ENCODE assay signal across 20 cellular contexts in the genomic region with DNA sequence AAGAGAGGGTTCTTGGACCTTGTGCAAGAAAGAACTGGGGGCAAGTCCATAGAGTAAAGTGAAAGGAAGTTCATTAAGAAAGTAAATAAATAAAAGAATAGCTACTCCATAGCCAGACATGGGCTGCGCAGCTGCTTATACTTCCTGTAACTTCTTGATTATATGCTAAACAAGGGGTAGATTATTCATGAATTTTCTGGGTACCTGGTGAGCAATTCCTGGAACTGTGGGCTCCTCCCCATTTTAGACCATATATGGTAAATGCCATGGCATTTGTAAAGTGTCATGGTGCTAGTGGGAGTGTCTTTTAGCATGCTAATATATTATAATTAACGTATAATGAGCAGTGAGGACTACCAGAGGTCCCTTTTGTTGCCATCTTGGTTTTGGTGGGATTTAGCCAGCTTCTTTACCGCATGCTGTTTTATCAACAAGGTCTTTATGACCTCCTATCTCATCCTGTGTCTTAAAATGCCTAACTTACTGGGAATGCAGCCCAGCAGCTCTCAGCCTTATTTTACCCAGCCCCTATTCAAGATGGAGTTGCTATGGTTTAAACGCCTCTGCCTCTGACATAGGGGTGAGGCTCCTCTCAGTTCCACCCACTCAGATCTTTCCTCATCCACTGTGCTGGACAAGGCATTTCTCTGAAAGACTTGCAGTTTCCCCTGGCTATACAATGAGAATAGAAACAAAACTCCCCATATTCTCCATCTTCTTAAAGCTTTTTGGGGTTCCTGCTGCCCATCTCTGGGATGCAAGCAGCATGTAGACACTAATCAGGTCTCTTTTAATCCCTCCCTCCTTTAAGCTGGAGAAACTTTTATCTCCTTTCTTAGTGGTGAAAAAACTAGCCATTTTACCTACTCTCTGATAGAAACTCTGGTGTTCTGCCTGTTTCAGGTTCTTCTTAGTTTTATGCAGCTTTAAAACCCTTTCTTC.
DNase-seq lines count a peak whose midpoint lies in the region; ATAC-seq and TF ChIP-seq lines count a peak whose summit lies in the region.
"Had no signal": no experiment of that assay in that cellular context is flagged by ENCODE, and none has a peak within 500 bp of the region (broad histone marks: within the 10 kb centered on the region; RNA-seq: fewer than 3 reads in every experiment).

No MANE protein-coding gene starts in this region.

- H3K9ac ChIP-seq in trophoblast cell (ENCODE audit: low read length), result no peak overlapping the region

- H2AK5ac ChIP-seq in trophoblast cell (ENCODE audit: low read length), result no peak overlapping the region

- no peak overlapping the region for H3K18ac ChIP-seq in trophoblast cell (ENCODE audit: low read length)

- H2AFZ ChIP-seq in trophoblast cell (ENCODE audit: insufficient read depth, low read length, poor library complexity) (no peak overlapping the region), PC-9 (no peak overlapping the region)

- peak overlapping the region; percentile 33 for H3K4me3 Mint-ChIP-seq in activated T-helper 17 cell treated with anti-CD3 and anti-CD28 coated beads, Interleukin-2, amount 50 U/mL, for 72 hours
- H3K4me3 Mint-ChIP-seq: CD8-positive, alpha-beta memory T cell; central memory CD8-positive, alpha-beta T cell; nephron progenitor cell; T-helper 1 cell treated with Interleukin-12 subunit alpha and Interleukin-12 subunit beta and Interleukin-4 antibody, amounts not matched to agents 30 μg/mL and 1 μg/mL, for 36 hours had no signal

- no peaks in the 10 kb centered on the region for H4K20me1 ChIP-seq in PC-9 (ENCODE audit: insufficient read depth)

- H3K9me3 Mint-ChIP-seq in activated T-helper 17 cell treated with anti-CD3 and anti-CD28 coated beads, Interleukin-2, amount 50 U/mL, for 72 hours, result no peaks in the 10 kb centered on the region
- H3K9me3 Mint-ChIP-seq: CD8-positive, alpha-beta memory T cell; central memory CD8-positive, alpha-beta T cell had no signal

- peaks cover 10% of the 10 kb centered on the region for H3K4me1 Mint-ChIP-seq in activated T-helper 17 cell treated with anti-CD3 and anti-CD28 coated beads, Interleukin-2, amount 50 U/mL, for 72 hours

- H2BK120ac ChIP-seq in trophoblast cell (ENCODE audit: insufficient read depth, low read length, poor library complexity), result no peak overlapping the region

- H3K27ac ChIP-seq in trophoblast cell (ENCODE audit: low read depth, low read length) (no peak overlapping the region), PC-9 (no peak overlapping the region)
- H3K27ac ChIP-seq: 22Rv1, epithelial cell of prostate, prostate gland, testis had no signal

- H3K27me3 Mint-ChIP-seq in activated T-helper 17 cell treated with anti-CD3 and anti-CD28 coated beads, Interleukin-2, amount 50 U/mL, for 72 hours, result no peaks in the 10 kb centered on the region
- H3K27me3 Mint-ChIP-seq: central memory CD8-positive, alpha-beta T cell had no signal

- H3K27ac Mint-ChIP-seq in activated T-helper 17 cell treated with anti-CD3 and anti-CD28 coated beads, Interleukin-2, amount 50 U/mL, for 72 hours, result peak overlapping the region; percentile 70
- H3K27ac Mint-ChIP-seq: CD8-positive, alpha-beta memory T cell; nephron progenitor cell; T-helper 1 cell treated with Interleukin-12 subunit alpha and Interleukin-12 subunit beta and Interleukin-4 antibody, amounts not matched to agents 30 μg/mL and 1 μg/mL, for 36 hours had no signal

- no peak overlapping the region for H4K91ac ChIP-seq in trophoblast cell (ENCODE audit: low read depth, low read length)

- peak; percentile 25 to 62 for ATAC-seq in activated CD4-positive, CD25-positive, alpha-beta regulatory T cell treated with anti-CD3 and anti-CD28 coated beads, Interleukin-2, amount 50 U/mL, for 24 hours
- ATAC-seq in HG02798 (IDR thresholded peaks at IDR 0.05; ENCODE audit: poor library complexity, unreplicated experiment), result peak; percentile 28
- peak; percentile 81 for ATAC-seq in activated T-helper 17 cell treated with anti-CD3 and anti-CD28 coated beads, Interleukin-2, amount 50 U/mL, for 72 hours (replicated peaks)
- ATAC-seq in GM18873 (IDR thresholded peaks at IDR 0.05; ENCODE audit: low FRiP score, unreplicated experiment), result no peak
- ATAC-seq: left lobe of liver had no signal

- H3K23ac ChIP-seq in trophoblast cell (ENCODE audit: low read length), result no peak overlapping the region

- H3K4me1 ChIP-seq in trophoblast cell (ENCODE audit: control insufficient read depth in 1 of 2, insufficient read depth in 2 of 2, low read length in 2 of 2) (peaks cover 3 to 5% of the 10 kb centered on the region in 2 experiments), PC-9 (replicated peaks; ENCODE audit: insufficient read depth) (peaks cover 41% of the 10 kb centered on the region)
- H3K4me1 ChIP-seq: prostate gland, testis had no signal

- H3K4me2 ChIP-seq in trophoblast cell (ENCODE audit: low read length) (no peak overlapping the region), PC-9 (no peak overlapping the region)

- no peak overlapping the region for H3K14ac ChIP-seq in trophoblast cell (ENCODE audit: low read length)

- no peaks in the 10 kb centered on the region for H3K27me3 ChIP-seq in trophoblast cell (ENCODE audit: insufficient read depth, low read length)
- H3K27me3 ChIP-seq in PC-9 (ENCODE audit: insufficient read depth, low read depth), result no peaks in the 10 kb centered on the region
- H3K27me3 ChIP-seq: testis had no signal

- DNase-seq in activated CD4-positive, CD25-positive, alpha-beta regulatory T cell (lab: John Stamatoyannopoulos, UW), result no peak
- DNase-seq in trophoblast cell (peak; percentile 20 to 30), DMS153 treated with DMSO at 0.1 percent for 48 hours (lab: John Stamatoyannopoulos, UW; ENCODE audit: unreplicated experiment) (no peak), PC-9 (no peak)
- DNase-seq: activated naive CD4-positive, alpha-beta T cell treated with anti-CD3 and anti-CD28 coated beads, Interleukin-2, amount 50 U/mL, for 16 hours; CD8-positive, alpha-beta memory T cell; DMS79 treated with DMSO at 0.1 percent for 48 hours; NCI-H510A treated with DMSO at 0.1 percent for 48 hours; nephron progenitor cell; testis had no signal

- no peak for TF ChIP-seq CTCF in PC-9 (conservative IDR thresholded peaks at IDR 0.05)

- no TSS peak for BruUV-seq in PC-9 (replicated peaks; lab: Mats Ljungman, UMichigan)

- H4K8ac ChIP-seq in trophoblast cell (ENCODE audit: low read depth, low read length), result no peak overlapping the region

- H3K4ac ChIP-seq in trophoblast cell (ENCODE audit: low read depth, low read length), result no peak overlapping the region

- no peak overlapping the region for H2BK5ac ChIP-seq in trophoblast cell (ENCODE audit: low read depth, low read length, poor library complexity)

- peaks cover 30% of the 10 kb centered on the region for H3F3A ChIP-seq in PC-9 (ENCODE audit: insufficient read depth, low read depth)

- H3K36me3 ChIP-seq in trophoblast cell (ENCODE audit: control insufficient read depth in 1 of 2, insufficient read depth in 2 of 2, low read length in 2 of 2), result no peaks in the 10 kb centered on the region
- no peaks in the 10 kb centered on the region for H3K36me3 ChIP-seq in PC-9 (ENCODE audit: low read depth)
- H3K36me3 ChIP-seq: prostate gland had no signal

- no CpG with 5 or more reads among the region's 4 CpGs for WGBS in trophoblast cell (ENCODE audit: extremely low coverage, insufficient coverage, insufficient read length)

- no peaks in the 10 kb centered on the region for H3K36me3 Mint-ChIP-seq in activated T-helper 17 cell treated with anti-CD3 and anti-CD28 coated beads, Interleukin-2, amount 50 U/mL, for 72 hours (ENCODE audit: low read depth)
- H3K36me3 Mint-ChIP-seq: CD8-positive, alpha-beta memory T cell had no signal

- no peak overlapping the region for H3K4me3 ChIP-seq in trophoblast cell (ENCODE audit: low read depth, low read length)
- H3K4me3 ChIP-seq in PC-9, result no peak overlapping the region
- H3K4me3 ChIP-seq: prostate gland, testis had no signal

- no peak overlapping the region for H4K12ac ChIP-seq in trophoblast cell (ENCODE audit: low read depth, low read length)

- peaks cover 2% of the 10 kb centered on the region for H3K79me1 ChIP-seq in trophoblast cell (ENCODE audit: low read length)

- POLR2A ChIA-PET in PC-9 (lab: Charles Lee; ENCODE audit: unreplicated experiment), result interaction anchor here (0.6 kb wide), 3 partner anchors 9 to 91 kb away, joined by 3 to 12 read pairs (median 9); no protein-coding TSS in a partner anchor

- H3K9me3 ChIP-seq in trophoblast cell (ENCODE audit: insufficient read depth, low read depth, low read length) (no peaks in the 10 kb centered on the region), PC-9 (ENCODE audit: insufficient read depth, low read depth) (peaks cover 1% of the 10 kb centered on the region; the same call in 1 of the 2 replicates)
- H3K9me3 ChIP-seq: prostate gland, testis had no signal

- no peaks in the 10 kb centered on the region for H3K9me2 ChIP-seq in PC-9 (ENCODE audit: insufficient read depth)

- intact Hi-C loops in PC-9 (cut with micrococcal nuclease; ENCODE audit: unreplicated experiment), result no loop called here

- peaks cover 1% of the 10 kb centered on the region for H3K79me2 ChIP-seq in trophoblast cell (ENCODE audit: control insufficient read depth, insufficient read depth, low read length, poor library complexity)
- no peaks in the 10 kb centered on the region for H3K79me2 ChIP-seq in PC-9 (ENCODE audit: low read depth)

- H2BK12ac ChIP-seq in trophoblast cell (ENCODE audit: low read length), result no peak overlapping the region

- CTCF ChIA-PET in PC-9 (lab: Charles Lee), result no interaction called here

Comparison
In these comparisons a context has a peak if more than half of its experiments do, and no peak if none do; other contexts are left out.
1. DNase-seq: peak in trophoblast cell (2 of 2); none in activated CD4-positive, CD25-positive, alpha-beta regulatory T cell (0 of 4), DMS153 treated with DMSO at 0.1 percent for 48 hours (single experiment) and PC-9 (0 of 2).